19 cellular contexts compared by ENCODE assay signal in the genomic region with DNA sequence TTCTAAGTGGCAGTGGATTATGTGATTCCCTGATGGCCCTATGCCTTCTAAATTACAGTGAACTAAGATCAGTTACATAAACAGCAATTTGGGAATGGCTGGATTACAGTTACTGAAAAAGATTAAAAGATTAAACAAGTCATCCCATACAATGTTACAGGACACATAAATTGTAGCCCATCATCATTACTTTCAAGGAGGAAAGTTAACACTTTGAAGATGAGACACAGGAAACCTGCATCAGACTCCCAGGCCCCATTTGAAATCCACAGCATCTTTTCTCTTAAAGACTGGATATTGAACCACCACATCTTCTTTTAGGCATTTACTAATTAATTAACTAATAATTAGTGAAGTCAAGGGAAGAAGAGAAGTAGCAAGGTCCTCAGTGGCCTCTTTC.
DNase-seq lines count a peak whose midpoint lies in the region; ATAC-seq and TF ChIP-seq lines count a peak whose summit lies in the region.
"Had no signal": no experiment of that assay in that cellular context is flagged by ENCODE, and none has a peak within 500 bp of the region (broad histone marks: within the 10 kb centered on the region; RNA-seq: fewer than 3 reads in every experiment).

No MANE protein-coding gene starts in this region.

- H3K36me3 Mint-ChIP-seq in chondrocyte (ENCODE audit: low read depth) = no peaks in the 10 kb centered on the region
- no peaks in the 10 kb centered on the region for H3K36me3 Mint-ChIP-seq in osteocyte (ENCODE audit: unreplicated experiment)

- H3K9me3 Mint-ChIP-seq in chondrocyte (ENCODE audit: low read depth) (peaks cover 23% of the 10 kb centered on the region), osteocyte (ENCODE audit: unreplicated experiment) (peaks cover 13% of the 10 kb centered on the region)

- no peaks in the 10 kb centered on the region for H3K27me3 ChIP-seq in cardiac muscle cell
- H3K27me3 ChIP-seq in upper lobe of right lung = no peaks in the 10 kb centered on the region
- H3K27me3 ChIP-seq: body of pancreas, SJCRH30, transverse colon had no signal

- H3K4me1 Mint-ChIP-seq in chondrocyte (ENCODE audit: low read depth) = peaks cover 22% of the 10 kb centered on the region
- peaks cover 24% of the 10 kb centered on the region for H3K4me1 Mint-ChIP-seq in osteocyte (ENCODE audit: unreplicated experiment)

- DNase-seq in cardiac muscle cell (ENCODE audit: low read depth in 1 of 2, low spot score in 1 of 2) (no peak), Right ventricle myocardium superior (no peak), chondrocyte (ENCODE audit: low spot score) (no peak), osteocyte (ENCODE audit: extremely low spot score, unreplicated experiment) (no peak), upper lobe of right lung (no peak), cerebellar nuclear complex (lab: John Stamatoyannopoulos, UW) (no peak)
- DNase-seq: activated CD4-positive, CD25-positive, alpha-beta regulatory T cell; activated naive CD4-positive, alpha-beta T cell treated with anti-CD3 and anti-CD28 coated beads, Interleukin-2, amount 10 ng/mL, durations not matched to agents 7 days and 5 days; body of pancreas; DND-41; NCI-H1694; NCI-H774; PC-9; SJCRH30; stimulated activated naive B cell treated with anti-CD40 and anti-IgM and Interleukin-4, amounts not matched to agents 10 μg/mL and 1 μg/mL and 100 μg/mL, for 72 hours; T-helper 9 cell; transverse colon had no signal

- ATAC-seq in Right ventricle myocardium superior (ENCODE audit: poor library complexity) = no peak
- ATAC-seq in HG02852 (IDR thresholded peaks at IDR 0.05; ENCODE audit: unreplicated experiment) = peak; percentile 5
- ATAC-seq in upper lobe of right lung = no peak
- no peak for ATAC-seq in HG03520 (IDR thresholded peaks at IDR 0.05; ENCODE audit: unreplicated experiment)
- ATAC-seq: body of pancreas; stimulated activated naive B cell treated with anti-CD40 and anti-IgM and Interleukin-4, amounts not matched to agents 10 μg/mL and 1 μg/mL and 100 μg/mL, for 72 hours had no signal

- H3K27ac ChIP-seq in cardiac muscle cell (peak overlapping the region; percentile 81), upper lobe of right lung (no peak overlapping the region)
- H3K27ac ChIP-seq: body of pancreas, PC-9, SJCRH30, transverse colon had no signal

- H3K9me3 ChIP-seq in cardiac muscle cell (ENCODE audit: low read depth) (no peaks in the 10 kb centered on the region), upper lobe of right lung (peaks cover 5% of the 10 kb centered on the region)
- H3K9me3 ChIP-seq: body of pancreas, SJCRH30, transverse colon had no signal

- H3K27me3 Mint-ChIP-seq in chondrocyte (ENCODE audit: low read depth) (no peaks in the 10 kb centered on the region), osteocyte (ENCODE audit: unreplicated experiment) (no peaks in the 10 kb centered on the region)
- H3K27me3 Mint-ChIP-seq: activated naive CD4-positive, alpha-beta T cell treated with anti-CD3 and anti-CD28 coated beads, Interleukin-2, amount 10 ng/mL, durations not matched to agents 7 days and 5 days; stimulated activated naive B cell treated with anti-CD40 and anti-IgM and Interleukin-4, amounts not matched to agents 10 μg/mL and 1 μg/mL and 100 μg/mL, for 72 hours had no signal

- H3K4me3 ChIP-seq in cardiac muscle cell (no peak overlapping the region), upper lobe of right lung (no peak overlapping the region)
- H3K4me3 ChIP-seq: body of pancreas, PC-9, SJCRH30, transverse colon had no signal

- peak overlapping the region; percentile 79 for H3K27ac Mint-ChIP-seq in chondrocyte (ENCODE audit: unreplicated experiment)
- peak overlapping the region; percentile 52 for H3K27ac Mint-ChIP-seq in osteocyte (ENCODE audit: unreplicated experiment)
- H3K27ac Mint-ChIP-seq: activated naive CD4-positive, alpha-beta T cell treated with anti-CD3 and anti-CD28 coated beads, Interleukin-2, amount 10 ng/mL, durations not matched to agents 7 days and 5 days had no signal

- intact Hi-C loops in Right ventricle myocardium superior (cut with DNase I) (no loop called here), upper lobe of right lung (cut with DNase I) (no loop called here)

- H3K36me3 ChIP-seq in cardiac muscle cell (no peaks in the 10 kb centered on the region), upper lobe of right lung (no peaks in the 10 kb centered on the region)
- H3K36me3 ChIP-seq: SJCRH30, transverse colon had no signal

- H3K4me1 ChIP-seq in cardiac muscle cell (ENCODE audit: low read depth) = peaks cover 20% of the 10 kb centered on the region
- no peaks in the 10 kb centered on the region for H3K4me1 ChIP-seq in upper lobe of right lung
- H3K4me1 ChIP-seq: body of pancreas, SJCRH30, transverse colon had no signal

- H3K4me3 Mint-ChIP-seq in chondrocyte (ENCODE audit: unreplicated experiment) = no peak overlapping the region
- no peak overlapping the region for H3K4me3 Mint-ChIP-seq in osteocyte (ENCODE audit: unreplicated experiment)
- H3K4me3 Mint-ChIP-seq: activated naive CD4-positive, alpha-beta T cell treated with anti-CD3 and anti-CD28 coated beads, Interleukin-2, amount 10 ng/mL, durations not matched to agents 7 days and 5 days; stimulated activated naive B cell treated with anti-CD40 and anti-IgM and Interleukin-4, amounts not matched to agents 10 μg/mL and 1 μg/mL and 100 μg/mL, for 72 hours had no signal

- TF ChIP-seq CTCF in cardiac muscle cell (IDR thresholded peaks at IDR 0.05; ENCODE audit: low read depth, low read length) (no peak), chondrocyte (IDR thresholded peaks at IDR 0.05) (no peak), osteocyte (IDR thresholded peaks at IDR 0.05) (no peak), upper lobe of right lung (IDR thresholded peaks at IDR 0.05) (no peak)
